19 cellular contexts compared by ENCODE assay signal in the genomic region with DNA sequence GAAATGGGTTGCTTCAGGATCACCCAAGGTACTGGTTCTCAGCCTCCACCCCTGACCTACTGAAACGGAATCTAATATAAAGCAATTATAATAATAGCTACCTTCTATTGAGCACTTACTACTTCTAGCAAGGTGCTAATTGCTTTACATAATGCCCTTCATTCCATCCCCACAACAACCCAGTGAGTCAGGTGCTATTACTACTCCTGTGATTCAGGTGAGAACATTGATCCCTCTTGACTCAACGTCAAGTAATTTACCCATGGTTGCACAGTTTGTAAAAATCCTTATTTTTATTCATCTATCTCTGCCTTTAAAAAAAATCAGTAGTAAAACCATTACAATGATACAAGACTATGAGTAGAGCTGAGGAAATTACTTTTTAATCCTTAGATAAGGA.
A peak's percentile ranks its signal among the peaks of the same experiment; 100 is the strongest.
DNase-seq lines count a peak whose midpoint lies in the region; ATAC-seq, FAIRE-seq and TF ChIP-seq lines count a peak whose summit lies in the region.
"Had no signal": no experiment of that assay in that cellular context is flagged by ENCODE, and none has a peak within 500 bp of the region (broad histone marks: within the 10 kb centered on the region; RNA-seq: fewer than 3 reads in every experiment).

No MANE protein-coding gene starts in this region.

- no peaks in the 10 kb centered on the region for H3K79me2 ChIP-seq in keratinocyte (ENCODE audit: control insufficient read depth, insufficient read depth, low read length)

- no peak for TF ChIP-seq POLR2A in suprapubic skin (IDR thresholded peaks at IDR 0.05)

- intact Hi-C loops in Calu3 (cut with micrococcal nuclease; ENCODE audit: unreplicated experiment), result loop anchor here (2.0 kb wide), 1 partner anchor 163 kb away; no protein-coding TSS in a partner anchor

- H3K4me3 Mint-ChIP-seq in Calu3 (ENCODE audit: low read depth, unreplicated experiment), result no peak overlapping the region
- H3K4me3 Mint-ChIP-seq: T-helper 1 cell treated with Interleukin-12 subunit alpha and Interleukin-12 subunit beta and Interleukin-4 antibody, amounts not matched to agents 30 μg/mL and 1 μg/mL, for 36 hours had no signal

- dilution Hi-C loops in keratinocyte (cut with MboI; ENCODE audit: extremely low pct_ligation_motif_present, low sequenced_read_pairs), result no loop called here

- no peaks in the 10 kb centered on the region for H3K27me3 Mint-ChIP-seq in Calu3 (ENCODE audit: unreplicated experiment)

- H3K27me3 ChIP-seq in RWPE2 (ENCODE audit: insufficient read depth, poor library complexity, severe bottlenecking) (no peaks in the 10 kb centered on the region), keratinocyte (ENCODE audit: control insufficient read depth, extremely low read depth, insufficient read depth, low read length) (no peaks in the 10 kb centered on the region), suprapubic skin (no peaks in the 10 kb centered on the region)
- H3K27me3 ChIP-seq: SJCRH30 had no signal

- ATAC-seq in RWPE2 (ENCODE audit: low read depth) (0 out of 3 replicates have a peak, but pooled peaks have one; percentile 33), HG02852 (IDR thresholded peaks at IDR 0.05; ENCODE audit: unreplicated experiment) (no peak), HG03045 (IDR thresholded peaks at IDR 0.05; ENCODE audit: unreplicated experiment) (no peak)
- ATAC-seq: K562 had no signal

- 87% methylated on average over 2 of the region's 2 CpGs for WGBS in suprapubic skin

- H3K27ac ChIP-seq in 22Rv1, result peak overlapping the region; percentile 40
- H3K27ac ChIP-seq in RWPE2 (ENCODE audit: poor library complexity, severe bottlenecking), result no peak overlapping the region
- peak overlapping the region; percentile 32 for H3K27ac ChIP-seq in keratinocyte (ENCODE audit: control insufficient read depth, insufficient read depth, low read length)
- H3K27ac ChIP-seq in suprapubic skin, result no peak overlapping the region
- H3K27ac ChIP-seq: C4-2B, PC-9, SJCRH30 had no signal

- H3K36me3 ChIP-seq in RWPE2 (ENCODE audit: low read depth) (no peaks in the 10 kb centered on the region), keratinocyte (ENCODE audit: control insufficient read depth in 2 of 2, extremely low read depth in 1 of 2, insufficient read depth in 2 of 2, low read length in 2 of 2) (no peaks in the 10 kb centered on the region), suprapubic skin (no peaks in the 10 kb centered on the region)
- H3K36me3 ChIP-seq: SJCRH30 had no signal

- H3K4me1 ChIP-seq in RWPE2 (ENCODE audit: insufficient read depth, poor library complexity, severe bottlenecking), result peaks cover 4% of the 10 kb centered on the region
- H3K4me1 ChIP-seq in keratinocyte (ENCODE audit: control insufficient read depth, extremely low read depth, insufficient read depth, low read length), result peaks cover 15% of the 10 kb centered on the region
- no peaks in the 10 kb centered on the region for H3K4me1 ChIP-seq in suprapubic skin
- H3K4me1 ChIP-seq: SJCRH30 had no signal

- peak; percentile 32 for FAIRE-seq in keratinocyte (lab: Jason Lieb, UNC)
- FAIRE-seq: G401.6, K562 had no signal

- no peak overlapping the region for H3K9ac ChIP-seq in keratinocyte (ENCODE audit: control insufficient read depth, extremely low read depth, insufficient read depth, low read length)

- CTCF ChIA-PET in Calu3 (lab: Charles Lee), result interaction anchor here (0.7 to 1.8 kb wide), 4 partner anchors 19 to 249 kb away, joined by 3 to 9 read pairs (median 4); no protein-coding TSS in a partner anchor

- H4K20me1 ChIP-seq in keratinocyte (ENCODE audit: control insufficient read depth, extremely low read depth, insufficient read depth, low read length), result no peaks in the 10 kb centered on the region

- H3K4me3 ChIP-seq in RWPE2 (ENCODE audit: severe bottlenecking), result no peak overlapping the region
- no peak overlapping the region for H3K4me3 ChIP-seq in keratinocyte (ENCODE audit: control insufficient read depth in 2 of 3, extremely low read depth in 1 of 3, insufficient read depth in 2 of 3, low read depth in 1 of 3, low read length in 3 of 3)
- no peak overlapping the region for H3K4me3 ChIP-seq in suprapubic skin
- H3K4me3 ChIP-seq: K562, PC-9, SJCRH30 had no signal

- TF ChIP-seq CTCF in 22Rv1 (IDR thresholded peaks at IDR 0.05), result no peak
- no peak for TF ChIP-seq CTCF in Calu3 (IDR thresholded peaks at IDR 0.05; ENCODE audit: unreplicated experiment)
- TF ChIP-seq CTCF in RWPE2 (IDR thresholded peaks at IDR 0.05; ENCODE audit: poor library complexity, severe bottlenecking), result no peak
- no peak for TF ChIP-seq CTCF in keratinocyte (optimal IDR thresholded peaks at IDR 0.05 in 1 of 3, IDR thresholded peaks at IDR 0.05 in 1 of 3, conservative IDR thresholded peaks at IDR 0.05 in 1 of 3; ENCODE audit: extremely low read depth in 1 of 3, insufficient read depth in 2 of 3, low read length in 3 of 3)
- TF ChIP-seq CTCF in suprapubic skin (IDR thresholded peaks at IDR 0.05), result no peak

- H2AFZ ChIP-seq in keratinocyte (ENCODE audit: control insufficient read depth, low read length), result no peak overlapping the region
- H2AFZ ChIP-seq: PC-9 had no signal

- peak overlapping the region; percentile 48 for H3K4me2 ChIP-seq in keratinocyte (ENCODE audit: control insufficient read depth, extremely low read depth, insufficient read depth, low read depth, low read length)
- H3K4me2 ChIP-seq: PC-9 had no signal

- H3K36me3 Mint-ChIP-seq in Calu3 (ENCODE audit: insufficient read depth, unreplicated experiment), result no peaks in the 10 kb centered on the region

- DNase-seq in Calu3, result peak; percentile 11
- no peak for DNase-seq in RWPE2 (ENCODE audit: low spot score)
- no peak for DNase-seq in keratinocyte (ENCODE audit: low read depth, low spot score)
- no peak for DNase-seq in suprapubic skin (ENCODE audit: low spot score in 2 of 2)
- DNase-seq: AML-193, DMS 273 treated with DMSO at 0.1 percent for 48 hours, H7, NCI-H1092 treated with DMSO at 0.1 percent for 48 hours, NCI-H2029 treated with DMSO at 0.1 percent for 48 hours, NCI-H510A, SJCRH30 had no signal

- H3K9me3 ChIP-seq in RWPE2 (ENCODE audit: severe bottlenecking), result no peaks in the 10 kb centered on the region
- no peaks in the 10 kb centered on the region for H3K9me3 ChIP-seq in keratinocyte (ENCODE audit: control insufficient read depth, low read depth, low read length)
- H3K9me3 ChIP-seq in suprapubic skin, result no peaks in the 10 kb centered on the region
- H3K9me3 ChIP-seq: SJCRH30 had no signal

- H3K4me1 Mint-ChIP-seq in Calu3 (ENCODE audit: low read depth, unreplicated experiment), result peaks cover 64% of the 10 kb centered on the region

- H3K27ac Mint-ChIP-seq in Calu3 (ENCODE audit: unreplicated experiment), result peak overlapping the region; percentile 73
- H3K27ac Mint-ChIP-seq: T-helper 1 cell treated with Interleukin-12 subunit alpha and Interleukin-12 subunit beta and Interleukin-4 antibody, amounts not matched to agents 30 μg/mL and 1 μg/mL, for 36 hours had no signal

- TF ChIP-seq EP300 in suprapubic skin (IDR thresholded peaks at IDR 0.05), result no peak

- no TSS peak for BruUV-seq in Calu3 (replicated peaks; lab: Mats Ljungman, UMichigan)

- H3K9me1 ChIP-seq in keratinocyte (ENCODE audit: control insufficient read depth, extremely low read depth, insufficient read depth, low read length), result no peaks in the 10 kb centered on the region

- peaks cover 5% of the 10 kb centered on the region for H3K9me3 Mint-ChIP-seq in Calu3 (ENCODE audit: low read depth, unreplicated experiment)
- H3K9me3 Mint-ChIP-seq: T-helper 1 cell treated with Interleukin-12 subunit alpha and Interleukin-12 subunit beta and Interleukin-4 antibody, amounts not matched to agents 30 μg/mL and 1 μg/mL, for 36 hours had no signal

Comparison
In these comparisons a context has a peak if more than half of its experiments do, and no peak if none do; other contexts are left out.
1. H3K27ac ChIP-seq: peak in 22Rv1 (single experiment) and keratinocyte (single experiment); none in RWPE2 (single experiment) and suprapubic skin (single experiment).